ENCODE assay signal across 1 cellular context in genomic region chr19:49599378-49600298, GRCh38.
A peak's percentile ranks its signal among the peaks of the same experiment; 100 is the strongest.
TF ChIP-seq lines count a peak whose summit lies in the region.

No MANE protein-coding gene starts in this region.

TF ChIP-seq in GM12878, 131 proteins besides CTCF, POLR2A, EP300 and RAD21:
- no peak for TF ChIP-seq NFIC (IDR thresholded peaks at IDR 0.05; ENCODE audit: low read depth, low read length)
- no peak for TF ChIP-seq SUZ12 (IDR thresholded peaks at IDR 0.05; ENCODE audit: unreplicated experiment)
- 0 out of 2 replicates have a peak, but pooled peaks have one; percentile 28 for TF ChIP-seq SMARCA5 (IDR thresholded peaks at IDR 0.05)
- no peak for TF ChIP-seq TAF1 (IDR thresholded peaks at IDR 0.05; ENCODE audit: borderline replicate concordance, low read depth, low read length)
- no peak for TF ChIP-seq STAT1 (conservative IDR thresholded peaks at IDR 0.05)
- no peak for TF ChIP-seq NKRF (conservative IDR thresholded peaks at IDR 0.05)
